10 cellular contexts compared by ENCODE assay signal in the genomic region with DNA sequence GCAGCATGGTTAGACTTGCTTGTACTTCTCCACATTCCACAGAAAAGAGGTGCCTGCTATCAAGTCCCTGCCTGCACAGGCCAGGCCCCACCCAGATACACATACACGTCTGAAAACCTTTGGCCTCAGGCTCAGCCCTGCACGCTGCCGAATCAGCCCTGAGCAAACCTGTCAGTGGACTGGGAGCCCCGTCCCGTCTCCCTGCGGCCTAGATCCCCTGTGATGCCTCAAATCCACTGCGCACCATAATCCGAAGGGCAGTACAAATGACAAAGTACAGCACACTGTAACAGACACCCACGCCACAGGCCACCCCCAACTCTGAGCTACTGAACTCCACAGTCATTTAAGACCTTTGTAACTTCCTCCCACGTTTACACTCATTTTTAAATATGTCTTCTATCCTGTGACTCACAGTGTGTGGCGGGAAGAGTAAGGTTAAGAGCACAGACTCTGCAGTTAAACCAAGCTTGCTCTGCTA.
DNase-seq lines count a peak whose midpoint lies in the region; ATAC-seq and TF ChIP-seq lines count a peak whose summit lies in the region.
"Had no signal": no experiment of that assay in that cellular context is flagged by ENCODE, and none has a peak within 500 bp of the region (broad histone marks: within the 10 kb centered on the region; RNA-seq: fewer than 3 reads in every experiment).

No MANE protein-coding gene starts in this region.

- H3K27me3 Mint-ChIP-seq in activated CD8-positive, alpha-beta T cell treated with anti-CD3 and anti-CD28 coated beads, Interleukin-2, amount 10 ng/mL, durations not matched to agents 7 days and 5 days (ENCODE audit: low read depth) = no peaks in the 10 kb centered on the region
- H3K27me3 Mint-ChIP-seq: activated naive CD4-positive, alpha-beta T cell treated with anti-CD3 and anti-CD28 coated beads, Interleukin-2, amount 50 U/mL, for 24 hours had no signal

- CTCF ChIA-PET in AG04450 (lab: Charles Lee) = interaction anchor here (0.6 to 1.7 kb wide), 4 partner anchors 15 to 191 kb away, joined by 3 to 7 read pairs (median 4); no protein-coding TSS in a partner anchor
- CTCF ChIA-PET in activated CD8-positive, alpha-beta T cell treated with anti-CD3 and anti-CD28 coated beads, Interleukin-2, amount 10 ng/mL, durations not matched to agents 7 days and 5 days (lab: Charles Lee) = interaction anchor here (1.1 kb wide), 1 partner anchor 33 kb away, joined by 3 read pairs; no protein-coding TSS in a partner anchor

- H4K91ac ChIP-seq in mesenchymal stem cell (ENCODE audit: low read length) = peak overlapping the region; percentile 45

- H3K36me3 Mint-ChIP-seq in activated CD8-positive, alpha-beta T cell treated with anti-CD3 and anti-CD28 coated beads, Interleukin-2, amount 10 ng/mL, durations not matched to agents 7 days and 5 days (ENCODE audit: low read depth) = no peaks in the 10 kb centered on the region
- H3K36me3 Mint-ChIP-seq: activated naive CD4-positive, alpha-beta T cell treated with anti-CD3 and anti-CD28 coated beads, Interleukin-2, amount 50 U/mL, for 24 hours had no signal

- peak overlapping the region; percentile 7 to 8 for H2BK12ac ChIP-seq in mesenchymal stem cell (ENCODE audit: low read length in 2 of 2)

- DNase-seq in AG04450 (ENCODE audit: low read depth, low spot score) (no peak), mesenchymal stem cell (peak; percentile 86), NCI-H187 treated with DMSO at 0.1 percent for 48 hours (lab: John Stamatoyannopoulos, UW) (no peak), COLO668 (lab: John Stamatoyannopoulos, UW; ENCODE audit: unreplicated experiment) (no peak), NCI-H774 (lab: John Stamatoyannopoulos, UW) (no peak)
- peak; percentile 33 for DNase-seq in activated CD8-positive, alpha-beta T cell treated with anti-CD3 and anti-CD28 coated beads, Interleukin-2, amount 10 ng/mL, durations not matched to agents 7 days and 5 days
- DNase-seq: pancreas had no signal

- H3K9me3 ChIP-seq in AG04450 (ENCODE audit: control insufficient read depth, insufficient read depth, low read length) (no peaks in the 10 kb centered on the region), mesenchymal stem cell (ENCODE audit: control insufficient read depth, low read length) (peaks cover 2% of the 10 kb centered on the region)
- H3K9me3 ChIP-seq: pancreas had no signal

- H3K27ac Mint-ChIP-seq in activated CD8-positive, alpha-beta T cell treated with anti-CD3 and anti-CD28 coated beads, Interleukin-2, amount 10 ng/mL, durations not matched to agents 7 days and 5 days = peak overlapping the region; percentile 53
- H3K27ac Mint-ChIP-seq: activated naive CD4-positive, alpha-beta T cell treated with anti-CD3 and anti-CD28 coated beads, Interleukin-2, amount 50 U/mL, for 24 hours had no signal

- no peak for TF ChIP-seq CTCF in AG04450 (IDR thresholded peaks at IDR 0.05; ENCODE audit: low read depth, low read length)

- H3K18ac ChIP-seq in mesenchymal stem cell (ENCODE audit: low read depth in 1 of 2, low read length in 2 of 2) = peak overlapping the region; percentile 40 to 55

- H4K8ac ChIP-seq in mesenchymal stem cell (ENCODE audit: low read length) = peak overlapping the region; percentile 30

- H3K4me3 ChIP-seq in AG04450 (ENCODE audit: low read depth, low read length) (no peak overlapping the region), mesenchymal stem cell (ENCODE audit: insufficient read depth in 1 of 2, low read depth in 1 of 2, low read length in 2 of 2) (no peak overlapping the region)
- H3K4me3 ChIP-seq: pancreas had no signal

- H2BK120ac ChIP-seq in mesenchymal stem cell (ENCODE audit: low read depth, low read length) = no peak overlapping the region

- peaks cover 28% of the 10 kb centered on the region for H3K4me1 Mint-ChIP-seq in activated CD8-positive, alpha-beta T cell treated with anti-CD3 and anti-CD28 coated beads, Interleukin-2, amount 10 ng/mL, durations not matched to agents 7 days and 5 days (ENCODE audit: low read depth)

- H3K4ac ChIP-seq in mesenchymal stem cell (ENCODE audit: low read depth in 1 of 2, low read length in 2 of 2) = peak overlapping the region; percentile 70 to 79

- H3K36me3 ChIP-seq in mesenchymal stem cell (ENCODE audit: control insufficient read depth in 1 of 2, insufficient read depth in 2 of 2, low read depth in 1 of 2, low read length in 2 of 2) = no peaks in the 10 kb centered on the region
- H3K36me3 ChIP-seq: pancreas had no signal

- H2BK15ac ChIP-seq in mesenchymal stem cell (ENCODE audit: low read depth, poor library complexity, severe bottlenecking) = peak overlapping the region; percentile 82

- H2BK5ac ChIP-seq in mesenchymal stem cell (ENCODE audit: low read depth, low read length, poor library complexity, severe bottlenecking) = no peak overlapping the region

- ATAC-seq in GM19463 (IDR thresholded peaks at IDR 0.05; ENCODE audit: unreplicated experiment) (peak; percentile 67), HG03558 (IDR thresholded peaks at IDR 0.05; ENCODE audit: extremely low read depth, unreplicated experiment) (peak; percentile 57)
- peak; percentile 81 for ATAC-seq in activated CD8-positive, alpha-beta T cell treated with anti-CD3 and anti-CD28 coated beads, Interleukin-2, amount 10 ng/mL, durations not matched to agents 7 days and 5 days

- no peak overlapping the region for H3K4me3 Mint-ChIP-seq in activated CD8-positive, alpha-beta T cell treated with anti-CD3 and anti-CD28 coated beads, Interleukin-2, amount 10 ng/mL, durations not matched to agents 7 days and 5 days
- H3K4me3 Mint-ChIP-seq: activated naive CD4-positive, alpha-beta T cell treated with anti-CD3 and anti-CD28 coated beads, Interleukin-2, amount 50 U/mL, for 24 hours had no signal

- no peak overlapping the region for H3K23ac ChIP-seq in mesenchymal stem cell (ENCODE audit: low read length in 2 of 2)

- H2AFZ ChIP-seq in mesenchymal stem cell (ENCODE audit: low read depth, low read length) = no peak overlapping the region

- peaks cover 12% of the 10 kb centered on the region for H3K4me1 ChIP-seq in mesenchymal stem cell (ENCODE audit: control insufficient read depth, insufficient read depth, low read depth, low read length)

- H3K14ac ChIP-seq in mesenchymal stem cell (ENCODE audit: low read length in 2 of 2) = peak overlapping the region in 1 of 2 experiments; percentile 19

- POLR2A ChIA-PET in AG04450 (lab: Yijun Ruan, JAX) = interaction anchor here (0.8 kb wide), 1 partner anchor 33 kb away, joined by 3 read pairs; no protein-coding TSS in a partner anchor
- POLR2A ChIA-PET in activated CD8-positive, alpha-beta T cell treated with anti-CD3 and anti-CD28 coated beads, Interleukin-2, amount 10 ng/mL, durations not matched to agents 7 days and 5 days (lab: Charles Lee) = interaction anchor here (1.4 kb wide), 2 partner anchors 12 to 67 kb away, joined by 3 to 6 read pairs; a partner anchor contains a TSS

- H3K27me3 ChIP-seq in AG04450 (ENCODE audit: control insufficient read depth, insufficient read depth, low read length) (no peaks in the 10 kb centered on the region), mesenchymal stem cell (ENCODE audit: control insufficient read depth in 1 of 2, insufficient read depth in 1 of 2, low read length in 2 of 2) (no peaks in the 10 kb centered on the region)
- H3K27me3 ChIP-seq: pancreas had no signal

- H3K27ac ChIP-seq in AG04450 (ENCODE audit: low read depth, low read length) (peak overlapping the region; percentile 62), mesenchymal stem cell (ENCODE audit: low read length, poor library complexity, severe bottlenecking) (no peak overlapping the region)
- H3K27ac ChIP-seq: pancreas had no signal

- no peaks in the 10 kb centered on the region for H3K9me3 Mint-ChIP-seq in activated CD8-positive, alpha-beta T cell treated with anti-CD3 and anti-CD28 coated beads, Interleukin-2, amount 10 ng/mL, durations not matched to agents 7 days and 5 days (ENCODE audit: insufficient read depth)
- H3K9me3 Mint-ChIP-seq: activated naive CD4-positive, alpha-beta T cell treated with anti-CD3 and anti-CD28 coated beads, Interleukin-2, amount 50 U/mL, for 24 hours had no signal

- H3K79me1 ChIP-seq in mesenchymal stem cell (replicated peaks; ENCODE audit: low read length, poor library complexity, severe bottlenecking) = peaks cover 28% of the 10 kb centered on the region

- no peak overlapping the region for H2AK5ac ChIP-seq in mesenchymal stem cell (ENCODE audit: low read length, severe bottlenecking)

- no peak overlapping the region for H3K9ac ChIP-seq in mesenchymal stem cell (ENCODE audit: low read length)

- WGBS in mesenchymal stem cell = 37% methylated on average over 10 of the region's 11 CpGs

- H3K4me2 ChIP-seq in mesenchymal stem cell (ENCODE audit: low read length, poor library complexity, severe bottlenecking) = no peak overlapping the region

Comparison
In these comparisons a context has a peak if more than half of its experiments do, and no peak if none do; other contexts are left out.
1. DNase-seq: peak in activated CD8-positive, alpha-beta T cell treated with anti-CD3 and anti-CD28 coated beads, Interleukin-2, amount 10 ng/mL, durations not matched to agents 7 days and 5 days (single experiment) and mesenchymal stem cell (single experiment); none in AG04450 (single experiment), NCI-H187 treated with DMSO at 0.1 percent for 48 hours (single experiment), COLO668 (single experiment) and NCI-H774 (single experiment).
2. Peak in every context shown above with its lines, with median percentiles within 50 percentile points of each other: ATAC-seq.